ENCODE assay signal across 1 cellular context in genomic region chr5:180348316-180348715, GRCh38.
TF ChIP-seq lines count a peak whose summit lies in the region.

No MANE protein-coding gene starts in this region.

TF ChIP-seq in HEK293, 187 proteins besides CTCF, POLR2A, EP300 and RAD21 (continued from another document):
- TF ChIP-seq REST (tag by site-specific recombination; IDR thresholded peaks at IDR 0.05), result no peak
